ENCODE assay signal across 12 cellular contexts in genomic region chr10:69911571-69912528, GRCh38.
DNase-seq lines count a peak whose midpoint lies in the region; ATAC-seq and TF ChIP-seq lines count a peak whose summit lies in the region.
"Had no signal": no experiment of that assay in that cellular context is flagged by ENCODE, and none has a peak within 500 bp of the region (broad histone marks: within the 10 kb centered on the region; RNA-seq: fewer than 3 reads in every experiment).

No MANE protein-coding gene starts in this region.

- H3K9ac ChIP-seq in adipocyte (ENCODE audit: low read length), result peak overlapping the region; percentile 61
- H3K9ac ChIP-seq in muscle layer of colon (ENCODE audit: low read length), result no peak overlapping the region

- H3K4me3 ChIP-seq in adipocyte (ENCODE audit: low read length) (no peak overlapping the region), fibroblast of mammary gland (ENCODE audit: control insufficient read depth, low read depth, low read length) (no peak overlapping the region), muscle layer of colon (ENCODE audit: low read depth in 1 of 2, low read length in 2 of 2) (no peak overlapping the region), thyroid gland (replicated peaks in 1 of 3) (no peak overlapping the region)

- no peak for DNase-seq in adipocyte (ENCODE audit: low read depth)
- DNase-seq in fibroblast of mammary gland (ENCODE audit: low read depth), result peak; percentile 16
- peak; percentile 49 to 63 for DNase-seq in thyroid gland
- no peak for DNase-seq in activated CD4-positive, alpha-beta T cell treated with anti-CD3 and anti-CD28 coated beads for 4 hours
- DNase-seq in activated CD4-positive, alpha-beta T cell treated with anti-CD3 and anti-CD28 coated beads, Interleukin-2, amount 50 U/mL, for 4 hours, result no peak
- DNase-seq: activated CD8-positive, alpha-beta memory T cell treated with anti-CD3 and anti-CD28 coated beads, Interleukin-2, amount 50 U/mL, for 48 hours; CD4-positive, alpha-beta T cell; Kasumi-1; stimulated activated naive CD4-positive, alpha-beta T cell had no signal

- TF ChIP-seq CTCF in fibroblast of mammary gland (conservative IDR thresholded peaks at IDR 0.05; ENCODE audit: control insufficient read depth, insufficient read depth, low read depth, low read length) (no peak), thyroid gland (IDR thresholded peaks at IDR 0.05) (no peak)

- 67 to 69% methylated on average over 12 to 18 of the region's 18 CpGs for WGBS in thyroid gland, 2 donors

- H3K9me3 ChIP-seq in adipocyte (ENCODE audit: control insufficient read depth, low read length), result no peaks in the 10 kb centered on the region
- H3K9me3 ChIP-seq in muscle layer of colon (ENCODE audit: low read length), result no peaks in the 10 kb centered on the region
- no peaks in the 10 kb centered on the region for H3K9me3 ChIP-seq in thyroid gland

- H3K27ac ChIP-seq in muscle layer of colon (ENCODE audit: low read depth, low read length), result peak overlapping the region; percentile 77
- peak overlapping the region; percentile 10 to 72 (median 38) for H3K27ac ChIP-seq in thyroid gland

- intact Hi-C loops in thyroid gland (cut with DNase I), result loop anchor here (10.0 kb wide), 1 partner anchor 267 kb away; no protein-coding TSS in a partner anchor

- ATAC-seq in GM21576 (IDR thresholded peaks at IDR 0.05; ENCODE audit: unreplicated experiment) (no peak), HG03571 (IDR thresholded peaks at IDR 0.05; ENCODE audit: unreplicated experiment) (no peak)

- H3K27me3 ChIP-seq in adipocyte (replicated peaks; ENCODE audit: control insufficient read depth, insufficient read depth, low read length), result no peaks in the 10 kb centered on the region
- H3K27me3 ChIP-seq in muscle layer of colon (ENCODE audit: control insufficient read depth in 1 of 2, insufficient read depth in 2 of 2, low read length in 2 of 2), result no peaks in the 10 kb centered on the region
- H3K27me3 ChIP-seq in thyroid gland, result no peaks in the 10 kb centered on the region

- no peaks in the 10 kb centered on the region for H3K36me3 ChIP-seq in adipocyte (ENCODE audit: control insufficient read depth, insufficient read depth, low read length, severe bottlenecking)
- no peaks in the 10 kb centered on the region for H3K36me3 ChIP-seq in muscle layer of colon (ENCODE audit: insufficient read depth, low read length)
- H3K36me3 ChIP-seq in thyroid gland, result no peaks in the 10 kb centered on the region

- TF ChIP-seq POLR2A in thyroid gland (IDR thresholded peaks at IDR 0.05), result no peak

- H3K4me1 ChIP-seq in adipocyte (ENCODE audit: control insufficient read depth, insufficient read depth, low read length) (peaks cover 36% of the 10 kb centered on the region), muscle layer of colon (ENCODE audit: insufficient read depth, low read length) (peaks cover 34% of the 10 kb centered on the region), thyroid gland (peaks cover 20 to 34% of the 10 kb centered on the region in 2 donors)

Comparison
In these comparisons a context has a peak if more than half of its experiments do, and no peak if none do; other contexts are left out.
1. DNase-seq: peak in fibroblast of mammary gland (single experiment) and thyroid gland (2 of 2); none in adipocyte (single experiment), activated CD4-positive, alpha-beta T cell treated with anti-CD3 and anti-CD28 coated beads for 4 hours (0 of 2) and activated CD4-positive, alpha-beta T cell treated with anti-CD3 and anti-CD28 coated beads, Interleukin-2, amount 50 U/mL, for 4 hours (0 of 2).